ENCODE assay signal across 2 cellular contexts in the genomic region with DNA sequence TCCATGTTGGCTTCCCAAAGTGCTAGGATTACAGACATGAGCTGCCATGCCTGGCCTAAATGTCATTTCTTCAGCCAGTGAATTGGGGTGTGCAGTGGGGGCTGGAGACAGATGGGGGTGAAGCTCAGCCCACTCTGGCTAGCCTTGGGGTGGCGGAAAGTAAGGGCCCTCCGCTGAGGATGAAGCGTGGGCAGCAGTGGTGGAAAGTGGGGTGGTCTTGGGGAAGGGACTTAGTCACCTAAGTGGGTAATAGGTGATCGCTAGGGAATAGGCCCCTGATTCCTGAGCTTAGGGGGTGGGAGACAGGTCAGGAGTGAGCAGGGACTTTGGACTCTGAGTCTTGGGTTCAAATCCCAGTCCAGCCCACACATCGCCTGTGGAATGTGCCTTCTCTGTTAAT.
TF ChIP-seq lines count a peak whose summit lies in the region.

No MANE protein-coding gene starts in this region.

TF ChIP-seq in IMR-90, 13 proteins besides CTCF, POLR2A, EP300 and RAD21:
- no peak for TF ChIP-seq RCOR1 (IDR thresholded peaks at IDR 0.05; ENCODE audit: insufficient replicate concordance, low read length)
- TF ChIP-seq SMC3 (IDR thresholded peaks at IDR 0.05; ENCODE audit: low read depth, low read length) = no peak
- TF ChIP-seq, protein P1, sequence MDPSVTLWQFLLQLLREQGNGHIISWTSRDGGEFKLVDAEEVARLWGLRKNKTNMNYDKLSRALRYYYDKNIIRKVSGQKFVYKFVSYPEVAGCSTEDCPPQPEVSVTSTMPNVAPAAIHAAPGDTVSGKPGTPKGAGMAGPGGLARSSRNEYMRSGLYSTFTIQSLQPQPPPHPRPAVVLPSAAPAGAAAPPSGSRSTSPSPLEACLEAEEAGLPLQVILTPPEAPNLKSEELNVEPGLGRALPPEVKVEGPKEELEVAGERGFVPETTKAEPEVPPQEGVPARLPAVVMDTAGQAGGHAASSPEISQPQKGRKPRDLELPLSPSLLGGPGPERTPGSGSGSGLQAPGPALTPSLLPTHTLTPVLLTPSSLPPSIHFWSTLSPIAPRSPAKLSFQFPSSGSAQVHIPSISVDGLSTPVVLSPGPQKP (IDR thresholded peaks at IDR 0.05; ENCODE audit: borderline replicate concordance, low read depth, low read length) = no peak
- no peak for TF ChIP-seq MXI1 (IDR thresholded peaks at IDR 0.05; ENCODE audit: borderline replicate concordance, low read depth, low read length)
- no peak for TF ChIP-seq NFE2L2 (IDR thresholded peaks at IDR 0.05; ENCODE audit: low read depth, low read length)
- TF ChIP-seq CHD1 (IDR thresholded peaks at IDR 0.05; ENCODE audit: low read depth, low read length) = no peak
- TF ChIP-seq MAZ (IDR thresholded peaks at IDR 0.05; ENCODE audit: borderline replicate concordance, low read depth, low read length) = no peak
- TF ChIP-seq FOS (IDR thresholded peaks at IDR 0.05; ENCODE audit: low read depth, low read length) = no peak
- no peak for TF ChIP-seq CEBPB (IDR thresholded peaks at IDR 0.05; ENCODE audit: low read depth, low read length)
- no peak for TF ChIP-seq RFX5 (IDR thresholded peaks at IDR 0.05; ENCODE audit: low read depth, low read length)
- TF ChIP-seq BHLHE40 (IDR thresholded peaks at IDR 0.05; ENCODE audit: low read depth, low read length) = no peak
- no peak for TF ChIP-seq MAFK (IDR thresholded peaks at IDR 0.05; ENCODE audit: low read depth, low read length)
- TF ChIP-seq USF2 (IDR thresholded peaks at IDR 0.05; ENCODE audit: low read depth, low read length) = no peak
TF ChIP-seq in IMR-90: peak in this region for 0.

TF ChIP-seq in K562, 482 proteins besides CTCF, POLR2A, EP300 and RAD21:
- TF ChIP-seq RBFOX2 (IDR thresholded peaks at IDR 0.05; ENCODE audit: low read depth, low read length) = peak; percentile 0; the same call in 1 of the 2 replicates
- TF ChIP-seq CHCHD3 (CRISPR knock-in tag; IDR thresholded peaks at IDR 0.05) = no peak
